2 cellular contexts compared by ENCODE assay signal in the genomic region with DNA sequence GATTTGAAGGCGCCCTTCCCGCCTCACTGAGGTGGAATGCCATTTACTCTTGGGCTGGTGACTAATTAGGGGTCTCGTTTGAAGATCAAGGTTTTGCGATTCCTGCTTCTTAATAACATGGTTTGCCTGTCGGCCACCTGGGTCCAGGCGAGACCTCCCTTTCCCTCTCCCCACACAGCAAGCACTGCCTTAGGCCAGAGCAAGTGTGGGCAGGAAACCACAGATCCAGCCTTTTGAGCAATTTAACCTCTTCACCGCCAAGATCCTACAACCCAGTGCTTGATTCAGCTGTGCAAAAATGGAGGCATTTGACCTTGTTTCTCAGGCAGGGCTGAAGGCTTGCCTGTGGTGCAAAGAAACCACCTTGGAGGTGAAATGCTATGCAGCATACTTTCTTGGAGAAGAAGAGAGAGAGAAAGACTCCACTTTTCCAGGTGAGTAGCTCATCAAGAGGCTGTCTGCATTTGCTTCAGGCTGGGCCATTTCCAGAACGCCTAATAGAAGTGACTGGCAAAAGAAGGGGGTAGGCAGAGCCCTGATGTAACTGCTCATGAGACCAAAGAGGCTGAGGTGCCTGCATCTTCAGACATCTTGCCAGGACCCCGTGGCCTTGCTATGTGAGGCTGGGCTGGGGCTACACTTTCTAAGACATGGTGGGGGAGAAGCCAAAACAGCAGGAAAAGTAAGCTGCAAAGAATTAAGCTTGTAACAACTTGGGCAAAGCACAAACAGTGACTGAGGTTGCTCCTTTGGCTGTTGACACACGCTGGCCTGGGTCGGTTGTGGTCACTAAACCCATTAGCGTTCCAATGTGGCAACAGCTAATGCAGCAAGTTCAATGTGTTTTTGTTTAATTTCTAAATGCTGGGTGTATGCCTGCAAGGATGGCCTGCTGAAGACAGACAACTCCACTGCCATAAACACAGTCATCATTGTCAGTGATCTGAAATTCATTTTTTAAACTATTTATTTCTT.
TF ChIP-seq lines count a peak whose summit lies in the region.

No MANE protein-coding gene starts in this region.

TF ChIP-seq in IMR-90, 13 proteins besides CTCF, POLR2A, EP300 and RAD21:
- no peak for TF ChIP-seq BHLHE40 (IDR thresholded peaks at IDR 0.05; ENCODE audit: low read depth, low read length)
- no peak for TF ChIP-seq CHD1 (IDR thresholded peaks at IDR 0.05; ENCODE audit: low read depth, low read length)
- no peak for TF ChIP-seq MXI1 (IDR thresholded peaks at IDR 0.05; ENCODE audit: borderline replicate concordance, low read depth, low read length)
- TF ChIP-seq, protein P1, sequence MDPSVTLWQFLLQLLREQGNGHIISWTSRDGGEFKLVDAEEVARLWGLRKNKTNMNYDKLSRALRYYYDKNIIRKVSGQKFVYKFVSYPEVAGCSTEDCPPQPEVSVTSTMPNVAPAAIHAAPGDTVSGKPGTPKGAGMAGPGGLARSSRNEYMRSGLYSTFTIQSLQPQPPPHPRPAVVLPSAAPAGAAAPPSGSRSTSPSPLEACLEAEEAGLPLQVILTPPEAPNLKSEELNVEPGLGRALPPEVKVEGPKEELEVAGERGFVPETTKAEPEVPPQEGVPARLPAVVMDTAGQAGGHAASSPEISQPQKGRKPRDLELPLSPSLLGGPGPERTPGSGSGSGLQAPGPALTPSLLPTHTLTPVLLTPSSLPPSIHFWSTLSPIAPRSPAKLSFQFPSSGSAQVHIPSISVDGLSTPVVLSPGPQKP (IDR thresholded peaks at IDR 0.05; ENCODE audit: borderline replicate concordance, low read depth, low read length), result no peak
- TF ChIP-seq MAFK (IDR thresholded peaks at IDR 0.05; ENCODE audit: low read depth, low read length), result no peak
- TF ChIP-seq, protein P2, sequence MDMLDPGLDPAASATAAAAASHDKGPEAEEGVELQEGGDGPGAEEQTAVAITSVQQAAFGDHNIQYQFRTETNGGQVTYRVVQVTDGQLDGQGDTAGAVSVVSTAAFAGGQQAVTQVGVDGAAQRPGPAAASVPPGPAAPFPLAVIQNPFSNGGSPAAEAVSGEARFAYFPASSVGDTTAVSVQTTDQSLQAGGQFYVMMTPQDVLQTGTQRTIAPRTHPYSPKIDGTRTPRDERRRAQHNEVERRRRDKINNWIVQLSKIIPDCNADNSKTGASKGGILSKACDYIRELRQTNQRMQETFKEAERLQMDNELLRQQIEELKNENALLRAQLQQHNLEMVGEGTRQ (IDR thresholded peaks at IDR 0.05; ENCODE audit: low read depth, low read length), result no peak
- no peak for TF ChIP-seq SMC3 (IDR thresholded peaks at IDR 0.05; ENCODE audit: low read depth, low read length)
- no peak for TF ChIP-seq FOS (IDR thresholded peaks at IDR 0.05; ENCODE audit: low read depth, low read length)
- TF ChIP-seq RCOR1 (IDR thresholded peaks at IDR 0.05; ENCODE audit: insufficient replicate concordance, low read length), result no peak
- no peak for TF ChIP-seq RFX5 (IDR thresholded peaks at IDR 0.05; ENCODE audit: low read depth, low read length)
- no peak for TF ChIP-seq CEBPB (IDR thresholded peaks at IDR 0.05; ENCODE audit: low read depth, low read length)
- no peak for TF ChIP-seq NFE2L2 (IDR thresholded peaks at IDR 0.05; ENCODE audit: low read depth, low read length)
- no peak for TF ChIP-seq MAZ (IDR thresholded peaks at IDR 0.05; ENCODE audit: borderline replicate concordance, low read depth, low read length)

TF ChIP-seq in H1, 55 proteins besides CTCF, POLR2A, EP300 and RAD21:
- TF ChIP-seq ASH2L (IDR thresholded peaks at IDR 0.05; ENCODE audit: low read length) (no peak), HDAC6 (IDR thresholded peaks at IDR 0.05; ENCODE audit: low read depth, low read length) (no peak), TAF7 (optimal IDR thresholded peaks at IDR 0.05; ENCODE audit: borderline replicate concordance, low read depth, low read length) (no peak), TEAD4 (IDR thresholded peaks at IDR 0.05; ENCODE audit: low read depth, low read length) (no peak), EGR1 (IDR thresholded peaks at IDR 0.05; ENCODE audit: borderline replicate concordance, low read depth, low read length) (no peak), RBBP5 (IDR thresholded peaks at IDR 0.05; ENCODE audit: borderline replicate concordance, low read depth, low read length) (no peak), HDAC2 (IDR thresholded peaks at IDR 0.05; ENCODE audit: borderline replicate concordance in 1 of 2, low read depth in 2 of 2, low read length in 2 of 2) (no peak), KDM5A (IDR thresholded peaks at IDR 0.05; ENCODE audit: low read length) (no peak), NRF1 (IDR thresholded peaks at IDR 0.05; ENCODE audit: low read depth, low read length) (no peak), BRCA1 (IDR thresholded peaks at IDR 0.05; ENCODE audit: low read depth, low read length) (no peak), EZH2 (IDR thresholded peaks at IDR 0.05; ENCODE audit: low read depth, low read length, severe bottlenecking) (no peak), SRF (IDR thresholded peaks at IDR 0.05; ENCODE audit: low read depth, low read length) (no peak), PHF8 (conservative IDR thresholded peaks at IDR 0.05; ENCODE audit: low read depth, low read length) (no peak), KDM4A (IDR thresholded peaks at IDR 0.05; ENCODE audit: low read depth, low read length, severe bottlenecking) (no peak), CHD1 (IDR thresholded peaks at IDR 0.05; ENCODE audit: low read depth, low read length) (no peak), SIN3A (conservative IDR thresholded peaks at IDR 0.05 in 1 of 2, IDR thresholded peaks at IDR 0.05 in 1 of 2; ENCODE audit: low read depth in 1 of 2, low read length in 2 of 2) (no peak), SUZ12 (IDR thresholded peaks at IDR 0.05; ENCODE audit: low read length) (no peak), RNF2 (IDR thresholded peaks at IDR 0.05; ENCODE audit: borderline replicate concordance, low read depth, low read length, missing control alignments, poor library complexity, severe bottlenecking) (no peak), CBX8 (IDR thresholded peaks at IDR 0.05; ENCODE audit: borderline replicate concordance, low read depth, low read length) (no peak)
